1 cellular context compared by ENCODE assay signal in the genomic region with DNA sequence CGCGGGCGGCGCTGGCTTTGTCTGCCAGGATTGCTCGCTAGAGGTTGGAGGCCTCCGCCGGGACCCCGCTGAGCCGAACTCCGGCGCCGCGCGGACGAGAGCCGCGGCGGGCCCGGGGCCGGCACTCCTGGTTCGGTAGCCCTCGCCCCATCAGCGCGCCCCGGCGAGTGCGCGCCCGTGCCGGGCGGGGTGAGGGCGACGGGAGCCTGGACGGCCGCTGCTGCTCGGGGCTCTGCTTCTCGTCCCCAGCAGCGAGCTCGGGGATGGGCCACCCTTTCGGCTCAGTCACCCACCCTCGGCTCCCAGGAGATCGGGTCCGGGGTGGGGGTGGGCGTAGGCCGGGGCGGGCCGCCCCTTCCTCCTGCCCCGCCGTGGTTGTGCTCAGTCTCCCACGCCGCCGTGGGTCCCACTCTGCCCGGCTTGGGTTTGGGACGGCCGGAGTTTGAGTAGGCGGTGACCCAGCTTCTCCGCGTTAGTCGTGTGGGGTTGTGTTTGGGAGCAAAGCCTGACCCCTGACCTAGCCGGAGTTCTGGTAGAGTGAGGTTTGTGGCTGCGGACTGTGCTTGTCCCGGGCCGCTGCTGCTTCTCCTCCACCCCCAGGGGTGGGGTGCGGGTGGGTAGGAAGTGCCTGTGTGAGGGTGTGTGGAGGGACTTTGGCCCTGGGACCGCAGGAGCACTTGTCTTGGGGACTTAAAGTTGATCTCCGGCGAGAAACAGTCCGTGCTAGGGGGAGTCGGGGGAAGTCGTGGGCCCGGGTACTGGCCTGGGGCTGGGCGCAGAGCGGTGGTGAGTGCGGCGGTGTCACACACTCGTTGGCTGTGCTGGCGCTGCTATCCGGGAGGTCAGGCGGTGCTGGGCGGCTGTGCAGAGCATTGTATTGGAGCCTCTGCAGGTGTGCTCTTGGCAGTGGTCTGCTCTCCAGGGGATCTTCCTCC.
TF ChIP-seq lines count a peak whose summit lies in the region.

No MANE protein-coding gene starts in this region.

TF ChIP-seq in endothelial cell of umbilical vein, 7 proteins besides CTCF, POLR2A, EP300 and RAD21 (continued from another document):
- TF ChIP-seq MYC (IDR thresholded peaks at IDR 0.05; ENCODE audit: low read depth, low read length) (no peak), GATA2 (IDR thresholded peaks at IDR 0.05; ENCODE audit: insufficient read depth, insufficient read length, low read depth, low read length) (no peak)
- TF ChIP-seq, protein P1, sequence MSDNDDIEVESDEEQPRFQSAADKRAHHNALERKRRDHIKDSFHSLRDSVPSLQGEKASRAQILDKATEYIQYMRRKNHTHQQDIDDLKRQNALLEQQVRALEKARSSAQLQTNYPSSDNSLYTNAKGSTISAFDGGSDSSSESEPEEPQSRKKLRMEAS (IDR thresholded peaks at IDR 0.05; ENCODE audit: insufficient read depth, insufficient read length): no peak
TF ChIP-seq in endothelial cell of umbilical vein: peak in this region for 0.
